Comparison of ENCODE assay signal across 23 cellular contexts in genomic region chr9:36051317-36051716, GRCh38. TPM values are rescaled to one million over a fixed set of nuclear protein-coding genes. Genes with fewer than 3 reads are reported as not detected.
DNase-seq lines count a peak whose midpoint lies in the region; ATAC-seq and TF ChIP-seq lines count a peak whose summit lies in the region.
"Had no signal": no experiment of that assay in that cellular context is flagged by ENCODE, and none has a peak within 500 bp of the region (broad histone marks: within the 10 kb centered on the region; RNA-seq: fewer than 3 reads in every experiment).

No MANE protein-coding gene starts in this region.

- no peaks in the 10 kb centered on the region for H4K20me1 ChIP-seq in OCI-LY7 (ENCODE audit: insufficient read depth, low read length)

- H3K27ac Mint-ChIP-seq in activated naive CD4-positive, alpha-beta T cell treated with anti-CD3 and anti-CD28 coated beads, Interleukin-2, amount 50 U/mL, for 72 hours: no peak overlapping the region
- H3K27ac Mint-ChIP-seq in activated naive CD4-positive, alpha-beta T cell treated with anti-CD3 and anti-CD28 coated beads, Interleukin-2, amount 10 ng/mL, durations not matched to agents 7 days and 5 days: no peak overlapping the region
- H3K27ac Mint-ChIP-seq in activated CD8-positive, alpha-beta T cell treated with anti-CD3 and anti-CD28 coated beads, Interleukin-2, amount 10 ng/mL, durations not matched to agents 7 days and 5 days: no peak overlapping the region
- H3K27ac Mint-ChIP-seq: B cell; CD8-positive, alpha-beta memory T cell; naive thymus-derived CD4-positive, alpha-beta T cell; progenitor cell of endocrine pancreas; WTC11 had no signal

- 71 to 82% methylated on average over 2 of the region's 2 CpGs for WGBS in heart right ventricle, 2 donors
- WGBS in right cardiac atrium: 72% methylated on average over 2 of the region's 2 CpGs

- H3K27me3 Mint-ChIP-seq in activated naive CD4-positive, alpha-beta T cell treated with anti-CD3 and anti-CD28 coated beads, Interleukin-2, amount 10 ng/mL, durations not matched to agents 7 days and 5 days: no peaks in the 10 kb centered on the region
- H3K27me3 Mint-ChIP-seq in activated CD8-positive, alpha-beta T cell treated with anti-CD3 and anti-CD28 coated beads, Interleukin-2, amount 10 ng/mL, durations not matched to agents 7 days and 5 days (ENCODE audit: low read depth): no peaks in the 10 kb centered on the region
- H3K27me3 Mint-ChIP-seq: B cell; CD8-positive, alpha-beta memory T cell; naive thymus-derived CD4-positive, alpha-beta T cell; progenitor cell of endocrine pancreas had no signal

- peaks cover 0 to 34% (median 17%) of the 10 kb centered on the region in 9 donors for H3K4me1 ChIP-seq in heart right ventricle
- no peaks in the 10 kb centered on the region for H3K4me1 ChIP-seq in OCI-LY7 (ENCODE audit: insufficient read depth, low read length, poor library complexity, severe bottlenecking)
- no peaks in the 10 kb centered on the region for H3K4me1 ChIP-seq in right cardiac atrium (ENCODE audit: control insufficient read depth, insufficient read depth, low read length)
- H3K4me1 ChIP-seq: breast epithelium had no signal

- POLR2A ChIA-PET in activated CD8-positive, alpha-beta T cell treated with anti-CD3 and anti-CD28 coated beads, Interleukin-2, amount 10 ng/mL, durations not matched to agents 7 days and 5 days (lab: Charles Lee): interaction anchor here (0.6 kb wide), 1 partner anchor 21 kb away, joined by 3 read pairs; no protein-coding TSS in a partner anchor
- POLR2A ChIA-PET in OCI-LY7 (lab: Charles Lee): no interaction called here

- no peak overlapping the region for H3K4me3 ChIP-seq in heart right ventricle
- no peak overlapping the region for H3K4me3 ChIP-seq in OCI-LY7 (ENCODE audit: low read depth, low read length, poor library complexity, severe bottlenecking)
- H3K4me3 ChIP-seq in right cardiac atrium (ENCODE audit: low read length): no peak overlapping the region
- H3K4me3 ChIP-seq: breast epithelium, tibial nerve had no signal

- H3K27ac ChIP-seq in heart right ventricle (no peak overlapping the region), OCI-LY7 (ENCODE audit: low read depth, low read length, poor library complexity, severe bottlenecking) (no peak overlapping the region), right cardiac atrium (ENCODE audit: low read length) (no peak overlapping the region)
- H3K27ac ChIP-seq: breast epithelium, tibial nerve had no signal

- CTCF ChIA-PET in activated naive CD4-positive, alpha-beta T cell treated with anti-CD3 and anti-CD28 coated beads, Interleukin-2, amount 10 ng/mL, durations not matched to agents 7 days and 5 days (lab: Charles Lee): interaction anchor here (1.3 to 1.5 kb wide), 2 partner anchors 28 to 43 kb away, joined by 3 to 7 read pairs; no protein-coding TSS in a partner anchor
- CTCF ChIA-PET in activated CD8-positive, alpha-beta T cell treated with anti-CD3 and anti-CD28 coated beads, Interleukin-2, amount 10 ng/mL, durations not matched to agents 7 days and 5 days (lab: Charles Lee): interaction anchor here (0.6 to 1.3 kb wide), 3 partner anchors 35 to 197 kb away, joined by 3 to 4 read pairs (median 3); no protein-coding TSS in a partner anchor
- CTCF ChIA-PET in OCI-LY7 (lab: Charles Lee; ENCODE audit: unreplicated experiment): no interaction called here

- no TSS peak for BruUV-seq in OCI-LY7 (replicated peaks; lab: Mats Ljungman, UMichigan)

- no peaks in the 10 kb centered on the region for H3K9me2 ChIP-seq in OCI-LY7 (ENCODE audit: insufficient read depth, low read length)

- H3K4me1 Mint-ChIP-seq in activated naive CD4-positive, alpha-beta T cell treated with anti-CD3 and anti-CD28 coated beads, Interleukin-2, amount 10 ng/mL, durations not matched to agents 7 days and 5 days: no peaks in the 10 kb centered on the region
- no peaks in the 10 kb centered on the region for H3K4me1 Mint-ChIP-seq in activated CD8-positive, alpha-beta T cell treated with anti-CD3 and anti-CD28 coated beads, Interleukin-2, amount 10 ng/mL, durations not matched to agents 7 days and 5 days (ENCODE audit: low read depth)
- H3K4me1 Mint-ChIP-seq: B cell had no signal

- no peaks in the 10 kb centered on the region for H3K79me2 ChIP-seq in OCI-LY7 (ENCODE audit: insufficient read depth, low read depth, low read length)

- no peaks in the 10 kb centered on the region for H3K9me3 ChIP-seq in heart right ventricle
- no peaks in the 10 kb centered on the region for H3K9me3 ChIP-seq in OCI-LY7 (ENCODE audit: low read length)
- no peaks in the 10 kb centered on the region for H3K9me3 ChIP-seq in right cardiac atrium (ENCODE audit: control insufficient read depth, low read length)
- H3K9me3 ChIP-seq: breast epithelium, tibial nerve had no signal

- TF ChIP-seq CTCF in heart right ventricle (IDR thresholded peaks at IDR 0.05): no peak
- no peak for TF ChIP-seq CTCF in OCI-LY7 (conservative IDR thresholded peaks at IDR 0.05; ENCODE audit: low read length)

- DNase-seq in activated naive CD4-positive, alpha-beta T cell treated with anti-CD3 and anti-CD28 coated beads, Interleukin-2, amount 50 U/mL, for 72 hours (ENCODE audit: low spot score in 2 of 2): no peak
- DNase-seq in activated naive CD4-positive, alpha-beta T cell treated with anti-CD3 and anti-CD28 coated beads, Interleukin-2, amount 10 ng/mL, durations not matched to agents 7 days and 5 days: no peak
- no peak for DNase-seq in activated CD8-positive, alpha-beta T cell treated with anti-CD3 and anti-CD28 coated beads, Interleukin-2, amount 10 ng/mL, durations not matched to agents 7 days and 5 days
- DNase-seq in heart right ventricle (no peak), OCI-LY7 (ENCODE audit: low spot score) (no peak), right cardiac atrium (no peak)
- DNase-seq: activated CD4-positive, alpha-beta T cell treated with anti-CD3 and anti-CD28 coated beads, Interleukin-2, amount 50 U/mL, for 4 hours; activated naive CD4-positive, alpha-beta T cell; CD8-positive, alpha-beta memory T cell; DMS 273 treated with DMSO at 0.1 percent for 48 hours; effector CD8-positive, alpha-beta T cell; EL; glutamatergic neuron; midbrain; naive thymus-derived CD4-positive, alpha-beta T cell; NCI-H187 treated with DMSO at 0.1 percent for 48 hours; NCI-H526 treated with DMSO at 0.1 percent for 48 hours had no signal

- H3K36me3 ChIP-seq in heart right ventricle (peaks cover 0 to 14% (median 0%) of the 10 kb centered on the region in 9 donors), OCI-LY7 (ENCODE audit: insufficient read depth, low read length) (no peaks in the 10 kb centered on the region)
- H3K36me3 ChIP-seq: breast epithelium, tibial nerve had no signal

- peak; percentile 92 to 94 for ATAC-seq in activated naive CD4-positive, alpha-beta T cell treated with anti-CD3 and anti-CD28 coated beads, Interleukin-2, amount 50 U/mL, for 72 hours
- ATAC-seq in GM21737 (IDR thresholded peaks at IDR 0.05; ENCODE audit: unreplicated experiment): peak; percentile 72
- peak; percentile 51 for ATAC-seq in activated CD8-positive, alpha-beta T cell treated with anti-CD3 and anti-CD28 coated beads, Interleukin-2, amount 10 ng/mL, durations not matched to agents 7 days and 5 days
- no peak for ATAC-seq in heart right ventricle
- ATAC-seq in right cardiac atrium: no peak
- ATAC-seq: naive thymus-derived CD4-positive, alpha-beta T cell; WTC11 had no signal

- no peak overlapping the region for H3K4me2 ChIP-seq in OCI-LY7 (ENCODE audit: low read length)

- no peaks in the 10 kb centered on the region for H3K36me3 Mint-ChIP-seq in activated naive CD4-positive, alpha-beta T cell treated with anti-CD3 and anti-CD28 coated beads, Interleukin-2, amount 50 U/mL, for 72 hours
- no peaks in the 10 kb centered on the region for H3K36me3 Mint-ChIP-seq in activated naive CD4-positive, alpha-beta T cell treated with anti-CD3 and anti-CD28 coated beads, Interleukin-2, amount 10 ng/mL, durations not matched to agents 7 days and 5 days
- no peaks in the 10 kb centered on the region for H3K36me3 Mint-ChIP-seq in activated CD8-positive, alpha-beta T cell treated with anti-CD3 and anti-CD28 coated beads, Interleukin-2, amount 10 ng/mL, durations not matched to agents 7 days and 5 days (ENCODE audit: low read depth)
- H3K36me3 Mint-ChIP-seq: WTC11 had no signal

- no peaks in the 10 kb centered on the region for H3K9me3 Mint-ChIP-seq in activated naive CD4-positive, alpha-beta T cell treated with anti-CD3 and anti-CD28 coated beads, Interleukin-2, amount 50 U/mL, for 72 hours
- H3K9me3 Mint-ChIP-seq in activated naive CD4-positive, alpha-beta T cell treated with anti-CD3 and anti-CD28 coated beads, Interleukin-2, amount 10 ng/mL, durations not matched to agents 7 days and 5 days: no peaks in the 10 kb centered on the region
- H3K9me3 Mint-ChIP-seq in activated CD8-positive, alpha-beta T cell treated with anti-CD3 and anti-CD28 coated beads, Interleukin-2, amount 10 ng/mL, durations not matched to agents 7 days and 5 days (ENCODE audit: insufficient read depth): no peaks in the 10 kb centered on the region
- H3K9me3 Mint-ChIP-seq: CD8-positive, alpha-beta memory T cell; naive thymus-derived CD4-positive, alpha-beta T cell; WTC11 had no signal

- H2AFZ ChIP-seq in OCI-LY7 (ENCODE audit: low read length): no peak overlapping the region

- H3K4me3 Mint-ChIP-seq in activated naive CD4-positive, alpha-beta T cell treated with anti-CD3 and anti-CD28 coated beads, Interleukin-2, amount 10 ng/mL, durations not matched to agents 7 days and 5 days: no peak overlapping the region
- H3K4me3 Mint-ChIP-seq in activated CD8-positive, alpha-beta T cell treated with anti-CD3 and anti-CD28 coated beads, Interleukin-2, amount 10 ng/mL, durations not matched to agents 7 days and 5 days: no peak overlapping the region
- H3K4me3 Mint-ChIP-seq: B cell; CD8-positive, alpha-beta memory T cell; naive thymus-derived CD4-positive, alpha-beta T cell; WTC11 had no signal

- H3K27me3 ChIP-seq in heart right ventricle (no peaks in the 10 kb centered on the region), right cardiac atrium (ENCODE audit: control insufficient read depth, insufficient read depth) (no peaks in the 10 kb centered on the region)
- H3K27me3 ChIP-seq: breast epithelium, tibial nerve had no signal

- intact Hi-C loops in heart right ventricle (cut with DNase I): no loop called here
- intact Hi-C loops in OCI-LY7 (cut with micrococcal nuclease; ENCODE audit: unreplicated experiment): no loop called here
- intact Hi-C loops in right cardiac atrium (cut with DNase I): no loop called here

RNA-seq across cellular contexts. Expression of gene RECK, which starts 14.6 kb away (rescaled TPM):
- 1 to 10 TPM; 7.0 to 7.6 TPM for total RNA-seq in activated naive CD4-positive, alpha-beta T cell treated with anti-CD3 and anti-CD28 coated beads, Interleukin-2, amount 50 U/mL, for 72 hours
- total RNA-seq in activated CD8-positive, alpha-beta T cell treated with anti-CD3 and anti-CD28 coated beads, Interleukin-2, amount 10 ng/mL, durations not matched to agents 7 days and 5 days: 1 to 10 TPM; 5.7 to 7.3 TPM
- total RNA-seq in heart right ventricle (1 to 10 TPM; 4.1 to 5.8 (median 5.2) TPM), OCI-LY7 (2022) (6.5 and 8.1 TPM in 2 replicates), right cardiac atrium (10 to 100 TPM in 1 of 4 donors, 1 to 10 TPM in 3; 7.4 to 10.1 (median 8.6) TPM)
- polyA plus RNA-seq in heart right ventricle (1 to 10 TPM; 2.9 to 4.5 TPM), right cardiac atrium (4.3 TPM)
- 3.0 and 6.0 TPM in 2 replicates for total RNA-seq in OCI-LY7 (2014; rRNA removed; shearing (Covaris generic))

Comparison
In these comparisons a context has a peak if more than half of its experiments do, and no peak if none do; other contexts are left out.
1. ATAC-seq: peak in activated naive CD4-positive, alpha-beta T cell treated with anti-CD3 and anti-CD28 coated beads, Interleukin-2, amount 50 U/mL, for 72 hours (2 of 2), GM21737 (single experiment) and activated CD8-positive, alpha-beta T cell treated with anti-CD3 and anti-CD28 coated beads, Interleukin-2, amount 10 ng/mL, durations not matched to agents 7 days and 5 days (single experiment); none in heart right ventricle (0 of 8) and right cardiac atrium (0 of 2).